14 cellular contexts compared by ENCODE assay signal in the genomic region with DNA sequence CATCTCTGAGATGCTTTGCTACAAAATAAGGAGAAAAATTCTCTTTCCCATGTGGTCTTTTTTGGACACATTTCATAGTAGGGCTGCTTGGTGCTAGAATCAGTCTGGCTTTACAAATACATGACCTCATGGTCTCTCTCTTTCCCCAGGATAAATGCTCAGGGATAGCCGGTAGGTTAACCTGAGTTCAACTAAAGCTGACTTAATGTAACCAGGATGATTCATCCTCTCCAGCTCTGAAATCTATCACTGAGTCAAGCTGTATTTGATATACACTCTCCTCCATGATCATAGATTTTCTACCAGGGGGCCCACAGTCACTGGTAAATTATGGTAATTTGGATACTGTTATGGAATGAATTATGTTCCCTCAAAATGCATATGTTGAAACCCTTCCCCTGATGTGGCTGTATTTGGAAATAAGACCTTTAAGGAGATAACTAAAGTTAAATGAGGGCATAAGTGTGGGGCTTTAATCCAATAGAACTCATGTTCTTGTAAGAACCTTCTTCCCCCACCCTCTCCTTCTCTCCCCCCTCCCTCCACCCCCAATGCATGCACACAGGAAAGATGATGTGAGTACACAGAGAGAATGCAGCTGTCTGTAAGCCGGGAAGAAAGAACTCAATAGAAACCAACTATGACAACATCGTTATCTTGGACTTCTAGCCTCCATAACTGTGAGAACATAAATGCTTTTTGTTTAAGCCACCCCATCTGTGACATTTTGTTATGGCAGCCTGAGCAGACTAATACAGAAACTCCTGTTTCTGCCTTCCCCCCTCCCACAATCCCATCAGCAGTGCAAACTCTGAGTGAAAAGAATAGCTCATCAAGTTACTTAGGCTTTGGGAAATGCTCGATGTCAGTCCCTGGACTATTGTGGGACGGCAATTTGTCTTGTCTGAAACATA.
A peak's percentile ranks its signal among the peaks of the same experiment; 100 is the strongest.
DNase-seq lines count a peak whose midpoint lies in the region; ATAC-seq, FAIRE-seq and TF ChIP-seq lines count a peak whose summit lies in the region.
"Had no signal": no experiment of that assay in that cellular context is flagged by ENCODE, and none has a peak within 500 bp of the region (broad histone marks: within the 10 kb centered on the region; RNA-seq: fewer than 3 reads in every experiment).

No MANE protein-coding gene starts in this region.

- peak overlapping the region; percentile 65 for H3K9ac ChIP-seq in astrocyte (ENCODE audit: low read length)

- H3K9me3 ChIP-seq in astrocyte (ENCODE audit: insufficient read depth, low read depth, low read length) = no peaks in the 10 kb centered on the region
- H3K9me3 ChIP-seq: SJSA1 had no signal

- H3K9me3 Mint-ChIP-seq in astrocyte (ENCODE audit: unreplicated experiment) = no peaks in the 10 kb centered on the region

- FAIRE-seq in astrocyte (lab: Jason Lieb, UNC) = no peak

- peaks cover 10% of the 10 kb centered on the region for H3K4me1 ChIP-seq in astrocyte (ENCODE audit: insufficient read depth, low read length)
- H3K4me1 ChIP-seq: heart left ventricle, SJSA1, tibial artery had no signal

- H3K4me3 ChIP-seq in astrocyte (ENCODE audit: insufficient read depth, low read depth, low read length) = no peak overlapping the region
- H3K4me3 ChIP-seq: heart left ventricle, SJSA1, tibial artery had no signal

- no peaks in the 10 kb centered on the region for H3K27me3 Mint-ChIP-seq in astrocyte (ENCODE audit: low read depth, unreplicated experiment)

- no peaks in the 10 kb centered on the region for H4K20me1 ChIP-seq in astrocyte (ENCODE audit: insufficient read depth, low read length)

- no peak overlapping the region for H2AFZ ChIP-seq in astrocyte (ENCODE audit: low read depth, low read length)

- peak overlapping the region; percentile 74 for H3K27ac ChIP-seq in astrocyte (ENCODE audit: low read depth, low read length)
- H3K27ac ChIP-seq: heart left ventricle, SJSA1, tibial artery had no signal

- H3K36me3 ChIP-seq in astrocyte (ENCODE audit: insufficient read depth, low read length) = no peaks in the 10 kb centered on the region
- H3K36me3 ChIP-seq: heart left ventricle, SJSA1, tibial artery had no signal

- TF ChIP-seq CTCF in astrocyte (IDR thresholded peaks at IDR 0.05; ENCODE audit: insufficient read depth, low read depth, low read length) = no peak

- DNase-seq in astrocyte (ENCODE audit: low read depth) (peak; percentile 88), non-pigmented ciliary epithelial cell (ENCODE audit: low read depth) (peak; percentile 83), H4 (ENCODE audit: low spot score) (no peak), T-helper 9 cell (no peak), NCI-H1105 treated with DMSO at 0.1 percent for 48 hours (lab: John Stamatoyannopoulos, UW) (no peak)
- no peak for DNase-seq in activated naive CD4-positive, alpha-beta T cell treated with Interleukin-2 at 50 U/mL for 16 hours
- DNase-seq: activated gamma-delta T cell, cerebellar nuclear complex, heart left ventricle, NCI-H226, tibial artery had no signal

- H3K79me2 ChIP-seq in astrocyte (ENCODE audit: insufficient read depth, low read length) = no peaks in the 10 kb centered on the region

- H3K4me3 Mint-ChIP-seq in astrocyte (ENCODE audit: unreplicated experiment) = no peak overlapping the region

- H3K27me3 ChIP-seq in astrocyte (ENCODE audit: insufficient read depth, low read length) = no peaks in the 10 kb centered on the region
- H3K27me3 ChIP-seq: heart left ventricle, SJSA1, tibial artery had no signal

- ATAC-seq in GM18870 (IDR thresholded peaks at IDR 0.05; ENCODE audit: unreplicated experiment) = peak; percentile 35
- peak; percentile 19 for ATAC-seq in HG03139 (IDR thresholded peaks at IDR 0.05; ENCODE audit: unreplicated experiment)
- ATAC-seq: heart left ventricle had no signal

- peak overlapping the region; percentile 43 for H3K27ac Mint-ChIP-seq in astrocyte (ENCODE audit: unreplicated experiment)

- no peaks in the 10 kb centered on the region for H3K36me3 Mint-ChIP-seq in astrocyte (ENCODE audit: low read depth, unreplicated experiment)

- H3K4me1 Mint-ChIP-seq in astrocyte (ENCODE audit: low read depth, unreplicated experiment) = peaks cover 10% of the 10 kb centered on the region

- peak overlapping the region; percentile 44 for H3K4me2 ChIP-seq in astrocyte (ENCODE audit: low read length)

Comparison
In these comparisons a context has a peak if more than half of its experiments do, and no peak if none do; other contexts are left out.
1. DNase-seq: peak in astrocyte (single experiment) and non-pigmented ciliary epithelial cell (single experiment); none in H4 (single experiment), T-helper 9 cell (single experiment), NCI-H1105 treated with DMSO at 0.1 percent for 48 hours (single experiment) and activated naive CD4-positive, alpha-beta T cell treated with Interleukin-2 at 50 U/mL for 16 hours (single experiment).